ENCODE assay signal across 19 cellular contexts in genomic region chr12:94047781-94048567, GRCh38.
A peak's percentile ranks its signal among the peaks of the same experiment; 100 is the strongest.
DNase-seq lines count a peak whose midpoint lies in the region; FAIRE-seq and TF ChIP-seq lines count a peak whose summit lies in the region.
"Had no signal": no experiment of that assay in that cellular context is flagged by ENCODE, and none has a peak within 500 bp of the region (broad histone marks: within the 10 kb centered on the region; RNA-seq: fewer than 3 reads in every experiment).

No MANE protein-coding gene starts in this region.

- peak; percentile 14 for FAIRE-seq in GM12892 (lab: Jason Lieb, UNC)
- FAIRE-seq: H54 had no signal

- TF ChIP-seq POLR2A in GM12892 (IDR thresholded peaks at IDR 0.05; ENCODE audit: low read depth, low read length) = no peak

- DNase-seq in GM12892 (ENCODE audit: insufficient read length) (no peak), NCI-H82 (lab: John Stamatoyannopoulos, UW) (peak; percentile 83), foreskin melanocyte (peak; percentile 73), renal cortical epithelial cell (ENCODE audit: low read depth) (peak; percentile 31), hypothalamus (lab: John Stamatoyannopoulos, UW) (no peak), DMS153 treated with DMSO at 0.1 percent for 48 hours (lab: John Stamatoyannopoulos, UW; ENCODE audit: unreplicated experiment) (no peak), substantia nigra (lab: John Stamatoyannopoulos, UW) (no peak)
- no peak for DNase-seq in activated T-cell treated with anti-CD3 and anti-CD28 coated beads, Interleukin-2, amount 50 U/mL, for 48 hours
- DNase-seq: activated CD4-positive, CD25-positive, alpha-beta regulatory T cell; effector memory CD4-positive, alpha-beta T cell; GDM1; Kasumi-1; left colon; mucosa of descending colon; SIG-M5; stimulated activated CD4-positive, alpha-beta T cell treated with anti-CD3 and anti-CD28 coated beads, Interleukin-4, amount 100 ng/mL, for 24 hours; T-helper 2 cell; testis had no signal

- H3K27ac ChIP-seq in substantia nigra (ENCODE audit: low read depth, low read length, poor library complexity, severe bottlenecking) = no peak overlapping the region
- H3K27ac ChIP-seq: testis had no signal

Comparison
In these comparisons a context has a peak if more than half of its experiments do, and no peak if none do; other contexts are left out.
1. DNase-seq: peak in NCI-H82 (single experiment), foreskin melanocyte (single experiment) and renal cortical epithelial cell (single experiment); none in GM12892 (single experiment), activated T-cell treated with anti-CD3 and anti-CD28 coated beads, Interleukin-2, amount 50 U/mL, for 48 hours (0 of 2), hypothalamus (0 of 51), DMS153 treated with DMSO at 0.1 percent for 48 hours (single experiment) and substantia nigra (0 of 49).